ENCODE assay signal across 12 cellular contexts in the genomic region with DNA sequence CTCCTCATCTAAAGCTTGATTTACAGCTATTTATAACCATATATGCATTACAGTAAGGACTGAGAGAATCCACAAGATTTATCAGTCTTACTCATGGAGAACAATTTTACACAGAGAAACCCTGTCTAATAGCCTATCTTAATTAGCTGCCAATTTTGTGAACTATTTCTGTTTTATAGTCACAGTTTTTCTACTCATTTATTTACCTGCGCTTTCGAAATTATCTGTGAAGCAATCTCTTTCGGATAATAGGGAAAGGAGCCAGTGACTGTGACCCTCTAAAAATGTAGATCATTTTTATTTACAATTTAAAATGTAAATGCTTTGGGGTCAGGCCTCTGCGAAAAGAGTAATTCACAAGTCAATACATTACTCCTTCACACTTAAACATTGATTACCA.
"Had no signal": no experiment of that assay in that cellular context is flagged by ENCODE, and none has a peak within 500 bp of the region (broad histone marks: within the 10 kb centered on the region; RNA-seq: fewer than 3 reads in every experiment).

No MANE protein-coding gene starts in this region.

- DNase-seq: activated B cell treated with CpG ODN at 0.5 μM for 24 hours; activated CD8-positive, alpha-beta T cell treated with anti-CD3 and anti-CD28 coated beads, Interleukin-2, amount 10 ng/mL, durations not matched to agents 7 days and 5 days; activated gamma-delta T cell; amniotic stem cell; effector memory CD4-positive, alpha-beta T cell; hippocampal formation; posterior cingulate gyrus; thyroid gland; uterus had no signal

- H3K4me3 Mint-ChIP-seq: activated B cell treated with CpG ODN at 0.5 μM for 24 hours; activated CD8-positive, alpha-beta T cell treated with anti-CD3 and anti-CD28 coated beads, Interleukin-2, amount 10 ng/mL, durations not matched to agents 7 days and 5 days; brain had no signal

- H3K9me3 ChIP-seq: thyroid gland, uterus had no signal

- H3K4me1 ChIP-seq: thyroid gland, uterus had no signal

- ATAC-seq: activated CD8-positive, alpha-beta T cell treated with anti-CD3 and anti-CD28 coated beads, Interleukin-2, amount 10 ng/mL, durations not matched to agents 7 days and 5 days had no signal

- H3K27ac ChIP-seq: SK-N-MC, thyroid gland had no signal

- H3K27ac Mint-ChIP-seq: activated CD8-positive, alpha-beta T cell treated with anti-CD3 and anti-CD28 coated beads, Interleukin-2, amount 10 ng/mL, durations not matched to agents 7 days and 5 days had no signal

- H3K27me3 ChIP-seq: thyroid gland, uterus had no signal

- H3K4me3 ChIP-seq: SK-N-MC, skin epidermis, thyroid gland, uterus had no signal

- H3K36me3 ChIP-seq: thyroid gland, uterus had no signal
